ENCODE assay signal across 1 cellular context in the genomic region with DNA sequence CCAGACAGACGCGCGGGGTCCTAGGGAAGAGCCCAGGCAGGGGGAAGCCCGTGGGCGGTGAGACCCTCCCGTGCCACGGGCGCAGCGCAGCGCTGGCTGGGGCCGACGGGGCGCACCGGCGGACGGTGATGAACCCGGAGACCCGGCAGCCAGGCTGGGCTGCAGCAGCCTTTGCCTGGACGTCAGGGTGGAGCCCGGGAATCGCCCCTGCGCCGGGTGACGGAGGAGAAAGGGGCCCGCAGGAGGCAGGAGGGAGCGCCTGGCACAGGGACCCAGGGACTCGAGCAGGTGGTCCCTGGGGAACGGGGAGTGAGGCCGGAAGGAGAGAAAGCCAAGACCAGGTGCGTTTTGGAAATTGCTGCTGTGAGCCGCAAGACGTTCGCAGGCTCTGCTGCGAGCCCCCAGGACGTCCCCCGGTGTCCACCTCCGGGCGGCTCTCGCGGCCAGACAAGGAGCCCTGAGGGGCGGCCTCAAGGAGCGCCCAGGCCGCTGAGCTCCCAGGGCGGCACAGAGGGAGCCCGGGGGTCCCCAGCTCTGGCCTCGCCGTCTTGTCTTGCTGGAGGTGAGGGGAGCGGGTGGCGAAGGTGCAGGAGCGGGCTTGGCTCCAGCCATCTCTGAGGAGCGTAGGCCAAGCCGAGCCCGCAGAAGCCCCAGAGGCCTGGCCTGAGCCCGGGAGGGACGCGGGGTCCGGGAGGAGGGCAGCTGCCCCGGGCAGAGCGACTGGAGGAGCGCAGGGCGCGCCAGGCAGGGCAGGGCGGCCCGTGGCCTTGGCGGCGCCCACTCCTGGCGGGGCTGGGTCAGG.
TF ChIP-seq lines count a peak whose summit lies in the region.

No MANE protein-coding gene starts in this region.

TF ChIP-seq in H1, 55 proteins besides CTCF, POLR2A, EP300 and RAD21 (continued from another document):
- TF ChIP-seq BCL11A (IDR thresholded peaks at IDR 0.05; ENCODE audit: low read depth in 2 of 2, low read length in 2 of 2) (no peak), NRF1 (IDR thresholded peaks at IDR 0.05; ENCODE audit: low read depth, low read length) (no peak), POLR2AphosphoS5 (IDR thresholded peaks at IDR 0.05; ENCODE audit: low read depth, low read length) (no peak), CTBP2 (IDR thresholded peaks at IDR 0.05; ENCODE audit: borderline replicate concordance, insufficient read depth, insufficient read length, low read length) (no peak), RNF2 (IDR thresholded peaks at IDR 0.05; ENCODE audit: borderline replicate concordance, low read depth, low read length, missing control alignments, poor library complexity, severe bottlenecking) (no peak), TAF7 (optimal IDR thresholded peaks at IDR 0.05; ENCODE audit: borderline replicate concordance, low read depth, low read length) (no peak)
- TF ChIP-seq, protein P1, sequence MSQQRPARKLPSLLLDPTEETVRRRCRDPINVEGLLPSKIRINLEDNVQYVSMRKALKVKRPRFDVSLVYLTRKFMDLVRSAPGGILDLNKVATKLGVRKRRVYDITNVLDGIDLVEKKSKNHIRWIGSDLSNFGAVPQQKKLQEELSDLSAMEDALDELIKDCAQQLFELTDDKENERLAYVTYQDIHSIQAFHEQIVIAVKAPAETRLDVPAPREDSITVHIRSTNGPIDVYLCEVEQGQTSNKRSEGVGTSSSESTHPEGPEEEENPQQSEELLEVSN (IDR thresholded peaks at IDR 0.05), result peak; percentile 48; the same call in 1 of the 2 replicates
- TF ChIP-seq, protein P2, sequence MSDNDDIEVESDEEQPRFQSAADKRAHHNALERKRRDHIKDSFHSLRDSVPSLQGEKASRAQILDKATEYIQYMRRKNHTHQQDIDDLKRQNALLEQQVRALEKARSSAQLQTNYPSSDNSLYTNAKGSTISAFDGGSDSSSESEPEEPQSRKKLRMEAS (IDR thresholded peaks at IDR 0.05), result peak; percentile 75
- TF ChIP-seq, protein P3, sequence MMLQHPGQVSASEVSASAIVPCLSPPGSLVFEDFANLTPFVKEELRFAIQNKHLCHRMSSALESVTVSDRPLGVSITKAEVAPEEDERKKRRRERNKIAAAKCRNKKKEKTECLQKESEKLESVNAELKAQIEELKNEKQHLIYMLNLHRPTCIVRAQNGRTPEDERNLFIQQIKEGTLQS (IDR thresholded peaks at IDR 0.05; ENCODE audit: insufficient read depth, low read depth, low read length), result no peak
